9 cellular contexts compared by ENCODE assay signal in genomic region chr13:40776681-40777165, GRCh38. TPM values are rescaled to one million over a fixed set of nuclear protein-coding genes. Genes with fewer than 3 reads are reported as not detected.
DNase-seq lines count a peak whose midpoint lies in the region; ATAC-seq, FAIRE-seq and TF ChIP-seq lines count a peak whose summit lies in the region.
"Had no signal": no experiment of that assay in that cellular context is flagged by ENCODE, and none has a peak within 500 bp of the region (broad histone marks: within the 10 kb centered on the region; RNA-seq: fewer than 3 reads in every experiment).

No MANE protein-coding gene starts in this region.

- H3K4me1 ChIP-seq in ACC112 (ENCODE audit: control insufficient read depth, insufficient read depth, low read length, unreplicated experiment) (peaks cover 8% of the 10 kb centered on the region), smooth muscle cell (ENCODE audit: low read depth) (no peaks in the 10 kb centered on the region)

- no peaks in the 10 kb centered on the region for H3K79me2 ChIP-seq in ACC112 (ENCODE audit: control insufficient read depth, insufficient read depth, low read length, unreplicated experiment)
- H3K79me2 ChIP-seq in smooth muscle cell (ENCODE audit: low read depth) = no peaks in the 10 kb centered on the region

- no peak overlapping the region for H3K9ac ChIP-seq in smooth muscle cell (ENCODE audit: low read depth)

- H2AFZ ChIP-seq in ACC112 (ENCODE audit: low read length, unreplicated experiment) (peak overlapping the region; percentile 57), smooth muscle cell (ENCODE audit: low read depth) (peak overlapping the region; percentile 6)

- H3F3A ChIP-seq in smooth muscle cell (ENCODE audit: low read depth) = no peaks in the 10 kb centered on the region

- H3K27me3 ChIP-seq in ACC112 (ENCODE audit: insufficient read depth, low read length) (no peaks in the 10 kb centered on the region), smooth muscle cell (ENCODE audit: low read depth) (no peaks in the 10 kb centered on the region)

- no peaks in the 10 kb centered on the region for H4K20me1 ChIP-seq in smooth muscle cell (ENCODE audit: low read depth)

- H3K9me3 ChIP-seq in smooth muscle cell (replicated peaks; ENCODE audit: low read depth) = no peaks in the 10 kb centered on the region

- no peak for TF ChIP-seq CTCF in smooth muscle cell (IDR thresholded peaks at IDR 0.05; ENCODE audit: borderline replicate concordance, insufficient read depth, poor library complexity, severe bottlenecking)

- H3K4me2 ChIP-seq in smooth muscle cell = peak overlapping the region; percentile 80

- H3K27ac ChIP-seq in ACC112 (ENCODE audit: low read depth, low read length) (no peak overlapping the region), smooth muscle cell (ENCODE audit: low read depth) (no peak overlapping the region)
- H3K27ac ChIP-seq: C4-2B had no signal

- WGBS in smooth muscle cell (ENCODE audit: low lambda C conversion rate) = 28% methylated on average over 7 of the region's 7 CpGs

- FAIRE-seq in HTR-8/SVneo (lab: Jason Lieb, UNC) (no peak), frontal cortex (lab: Jason Lieb, UNC) (no peak)

- H3K4me3 ChIP-seq in ACC112 (ENCODE audit: low read depth, low read length) (peak overlapping the region; percentile 58; the same call in 1 of the 2 replicates), smooth muscle cell (no peak overlapping the region)

- peak; percentile 9 for DNase-seq in HTR-8/SVneo (ENCODE audit: insufficient read length, low spot score)
- DNase-seq in activated CD4-positive, CD25-positive, alpha-beta regulatory T cell treated with anti-CD3 and anti-CD28 coated beads, Interleukin-2, amount 50 U/mL, for 72 hours = peak; percentile 69
- peak; percentile 62 for DNase-seq in effector CD4-positive, alpha-beta T cell
- no peak for DNase-seq in smooth muscle cell (lab: John Stamatoyannopoulos, UW; ENCODE audit: unreplicated experiment)
- no peak for DNase-seq in frontal cortex (ENCODE audit: low spot score in 2 of 2)
- DNase-seq in NCI-H128 (lab: John Stamatoyannopoulos, UW; ENCODE audit: unreplicated experiment) = no peak

- H3K36me3 ChIP-seq in ACC112 (ENCODE audit: insufficient read depth, low read length) (no peaks in the 10 kb centered on the region), smooth muscle cell (ENCODE audit: low read depth) (no peaks in the 10 kb centered on the region)

- ATAC-seq in GM21381 (IDR thresholded peaks at IDR 0.05; ENCODE audit: unreplicated experiment) = peak; percentile 47

RNA-seq across cellular contexts. Expression of gene MRPS31, which starts 5.7 kb away (rescaled TPM):
- total RNA-seq in smooth muscle cell = 25.2 and 34.9 TPM in 2 replicates
- 18.8 and 23.9 TPM in 2 replicates for polyA plus RNA-seq in smooth muscle cell
- 24.5 TPM for total RNA-seq in frontal cortex

RNA-seq across cellular contexts. Expression of gene SLC25A15, which starts 12.7 kb away (rescaled TPM):
- 11.1 and 13.6 TPM in 2 replicates for total RNA-seq in smooth muscle cell
- 4.1 and 6.3 TPM in 2 replicates for polyA plus RNA-seq in smooth muscle cell
- total RNA-seq in frontal cortex = 22.4 TPM

Comparison
In these comparisons a context has a peak if more than half of its experiments do, and no peak if none do; other contexts are left out.
1. DNase-seq: peak in HTR-8/SVneo (single experiment), activated CD4-positive, CD25-positive, alpha-beta regulatory T cell treated with anti-CD3 and anti-CD28 coated beads, Interleukin-2, amount 50 U/mL, for 72 hours (single experiment) and effector CD4-positive, alpha-beta T cell (single experiment); none in smooth muscle cell (single experiment), frontal cortex (0 of 2) and NCI-H128 (single experiment).